Comparison of ENCODE assay signal across 29 cellular contexts in genomic region chr7:157495177-157495553, GRCh38.
DNase-seq lines count a peak whose midpoint lies in the region; TF ChIP-seq lines count a peak whose summit lies in the region.
"Had no signal": no experiment of that assay in that cellular context is flagged by ENCODE, and none has a peak within 500 bp of the region (broad histone marks: within the 10 kb centered on the region; RNA-seq: fewer than 3 reads in every experiment).

No MANE protein-coding gene starts in this region.

- H3K36me3 Mint-ChIP-seq in activated CD4-positive, alpha-beta T cell treated with anti-CD3 and anti-CD28 coated beads, Interleukin-2, amount 10 ng/mL, durations not matched to agents 24 days and 14 days (ENCODE audit: low read depth), result peaks cover 10% of the 10 kb centered on the region
- peaks cover 13% of the 10 kb centered on the region for H3K36me3 Mint-ChIP-seq in T-helper 2 cell treated with Interferon-gamma antibody and Interleukin-4, amounts not matched to agents 5 μg/mL and 100 μg/mL, for 36 hours (ENCODE audit: low read depth)
- peaks cover 8% of the 10 kb centered on the region for H3K36me3 Mint-ChIP-seq in activated naive CD8-positive, alpha-beta T cell treated with anti-CD3 and anti-CD28 coated beads for 36 hours

- in situ Hi-C loops in GM13977 (cut with MboI; ENCODE audit: low pct_unique_long_range_greater_than_20kb, low sequenced_read_pairs, unreplicated experiment), result no loop called here

- H3K4me1 ChIP-seq in BE2C, result no peaks in the 10 kb centered on the region
- H3K4me1 ChIP-seq: adrenal gland, Peyer's patch, vagina had no signal

- TF ChIP-seq CTCF in GM13977 (IDR thresholded peaks at IDR 0.05; ENCODE audit: extremely low read depth, insufficient read depth, missing control alignments) (no peak), GM10266 (IDR thresholded peaks at IDR 0.05; ENCODE audit: control insufficient read depth, insufficient read depth, low read depth, missing control alignments) (no peak), BE2C (IDR thresholded peaks at IDR 0.05; ENCODE audit: low read depth, low read length) (no peak)

- no peaks in the 10 kb centered on the region for H3K27me3 ChIP-seq in BE2C
- H3K27me3 ChIP-seq: adrenal gland, body of pancreas, dorsolateral prefrontal cortex, ovary, Peyer's patch, vagina had no signal

- no peak overlapping the region for H3K4me3 ChIP-seq in BE2C (ENCODE audit: low read depth, low read length)
- H3K4me3 ChIP-seq: adrenal gland, body of pancreas, dorsolateral prefrontal cortex, ovary, Peyer's patch, smooth muscle cell, vagina had no signal

- peak overlapping the region; percentile 45 for H3K27ac Mint-ChIP-seq in activated CD4-positive, alpha-beta T cell treated with anti-CD3 and anti-CD28 coated beads, Interleukin-2, amount 10 ng/mL, durations not matched to agents 24 days and 14 days
- no peak overlapping the region for H3K27ac Mint-ChIP-seq in T-helper 2 cell treated with Interferon-gamma antibody and Interleukin-4, amounts not matched to agents 5 μg/mL and 100 μg/mL, for 36 hours
- H3K27ac Mint-ChIP-seq in activated naive CD8-positive, alpha-beta T cell treated with anti-CD3 and anti-CD28 coated beads for 36 hours, result peak overlapping the region; percentile 20
- H3K27ac Mint-ChIP-seq: CD4-positive, alpha-beta T cell; H9; immature natural killer cell; nephron progenitor cell had no signal

- H3K9me3 ChIP-seq in BE2C, result no peaks in the 10 kb centered on the region
- H3K9me3 ChIP-seq: adrenal gland, body of pancreas, ovary, Peyer's patch, vagina had no signal

- H3K36me3 ChIP-seq in BE2C, result no peaks in the 10 kb centered on the region
- H3K36me3 ChIP-seq: adrenal gland, ovary, Peyer's patch, vagina, WERI-Rb-1 had no signal

- H3K9me3 Mint-ChIP-seq in activated CD4-positive, alpha-beta T cell treated with anti-CD3 and anti-CD28 coated beads, Interleukin-2, amount 10 ng/mL, durations not matched to agents 24 days and 14 days, result peaks cover 10% of the 10 kb centered on the region
- H3K9me3 Mint-ChIP-seq in T-helper 2 cell treated with Interferon-gamma antibody and Interleukin-4, amounts not matched to agents 5 μg/mL and 100 μg/mL, for 36 hours, result peaks cover 31% of the 10 kb centered on the region
- H3K9me3 Mint-ChIP-seq in activated naive CD8-positive, alpha-beta T cell treated with anti-CD3 and anti-CD28 coated beads for 36 hours, result peaks cover 18% of the 10 kb centered on the region

- H3K4me3 Mint-ChIP-seq in activated CD4-positive, alpha-beta T cell treated with anti-CD3 and anti-CD28 coated beads, Interleukin-2, amount 10 ng/mL, durations not matched to agents 24 days and 14 days, result peak overlapping the region; percentile 20
- no peak overlapping the region for H3K4me3 Mint-ChIP-seq in T-helper 2 cell treated with Interferon-gamma antibody and Interleukin-4, amounts not matched to agents 5 μg/mL and 100 μg/mL, for 36 hours
- H3K4me3 Mint-ChIP-seq in activated naive CD8-positive, alpha-beta T cell treated with anti-CD3 and anti-CD28 coated beads for 36 hours, result no peak overlapping the region
- H3K4me3 Mint-ChIP-seq: CD4-positive, alpha-beta T cell; H9; immature natural killer cell; nephron progenitor cell had no signal

- H3K27me3 Mint-ChIP-seq in activated CD4-positive, alpha-beta T cell treated with anti-CD3 and anti-CD28 coated beads, Interleukin-2, amount 10 ng/mL, durations not matched to agents 24 days and 14 days, result peaks cover 26% of the 10 kb centered on the region
- H3K27me3 Mint-ChIP-seq in T-helper 2 cell treated with Interferon-gamma antibody and Interleukin-4, amounts not matched to agents 5 μg/mL and 100 μg/mL, for 36 hours (ENCODE audit: low read depth), result peaks cover 24% of the 10 kb centered on the region
- H3K27me3 Mint-ChIP-seq in activated naive CD8-positive, alpha-beta T cell treated with anti-CD3 and anti-CD28 coated beads for 36 hours, result peaks cover 19% of the 10 kb centered on the region
- H3K27me3 Mint-ChIP-seq: CD4-positive, alpha-beta T cell had no signal

- DNase-seq in activated CD4-positive, alpha-beta T cell treated with anti-CD3 and anti-CD28 coated beads, Interleukin-2, amount 10 ng/mL, durations not matched to agents 24 days and 14 days, result no peak
- DNase-seq in activated CD4-positive, alpha-beta T cell treated with anti-CD3 and anti-CD28 coated beads for 4 hours, result no peak
- DNase-seq in GM13977 (ENCODE audit: low spot score) (peak; percentile 63), GOT3 (lab: John Stamatoyannopoulos, UW) (no peak), GM10266 (ENCODE audit: extremely low spot score) (no peak), BE2C (no peak)
- DNase-seq in T-helper 2 cell treated with Interferon-gamma antibody and Interleukin-4, amounts not matched to agents 5 μg/mL and 100 μg/mL, for 36 hours (ENCODE audit: low spot score), result peak; percentile 50
- DNase-seq in activated naive CD8-positive, alpha-beta T cell treated with anti-CD3 and anti-CD28 coated beads for 36 hours, result no peak
- DNase-seq: activated effector memory CD4-positive, alpha-beta T cell treated with Interleukin-2 at 50 U/mL for 16 hours; adrenal gland; body of pancreas; H9; hypothalamus; immature natural killer cell; NCI-H1105; NCI-H1930; NCI-H526; nephron progenitor cell; ovary; SHP77 treated with DMSO at 0.1 percent for 48 hours; stimulated activated CD4-positive, alpha-beta T cell treated with anti-CD3 and anti-CD28 coated beads, Interleukin-4, amount 100 ng/mL, for 4 hours; stimulated activated naive CD4-positive, alpha-beta T cell treated with Interleukin-2 at 50 U/mL for 16 hours; T1000; WERI-Rb-1 had no signal

- intact Hi-C loops in activated CD4-positive, alpha-beta T cell treated with anti-CD3 and anti-CD28 coated beads, Interleukin-2, amount 10 ng/mL, durations not matched to agents 24 days and 14 days (cut with micrococcal nuclease), result loop anchor here (10.0 kb wide), 1 partner anchor 190 kb away; no protein-coding TSS in a partner anchor

- H3K4me1 Mint-ChIP-seq in activated CD4-positive, alpha-beta T cell treated with anti-CD3 and anti-CD28 coated beads, Interleukin-2, amount 10 ng/mL, durations not matched to agents 24 days and 14 days, result peaks cover 39% of the 10 kb centered on the region
- H3K4me1 Mint-ChIP-seq in T-helper 2 cell treated with Interferon-gamma antibody and Interleukin-4, amounts not matched to agents 5 μg/mL and 100 μg/mL, for 36 hours (ENCODE audit: low read depth), result peaks cover 38% of the 10 kb centered on the region
- H3K4me1 Mint-ChIP-seq in activated naive CD8-positive, alpha-beta T cell treated with anti-CD3 and anti-CD28 coated beads for 36 hours, result peaks cover 38% of the 10 kb centered on the region

Comparison
In these comparisons a context has a peak if more than half of its experiments do, and no peak if none do; other contexts are left out.
1. DNase-seq: peak in GM13977 (single experiment) and T-helper 2 cell treated with Interferon-gamma antibody and Interleukin-4, amounts not matched to agents 5 μg/mL and 100 μg/mL, for 36 hours (single experiment); none in activated CD4-positive, alpha-beta T cell treated with anti-CD3 and anti-CD28 coated beads, Interleukin-2, amount 10 ng/mL, durations not matched to agents 24 days and 14 days (single experiment), activated CD4-positive, alpha-beta T cell treated with anti-CD3 and anti-CD28 coated beads for 4 hours (0 of 2), activated naive CD8-positive, alpha-beta T cell treated with anti-CD3 and anti-CD28 coated beads for 36 hours (single experiment), GOT3 (single experiment), GM10266 (single experiment) and BE2C (single experiment).